Comparison of ENCODE assay signal across 9 cellular contexts in the genomic region with DNA sequence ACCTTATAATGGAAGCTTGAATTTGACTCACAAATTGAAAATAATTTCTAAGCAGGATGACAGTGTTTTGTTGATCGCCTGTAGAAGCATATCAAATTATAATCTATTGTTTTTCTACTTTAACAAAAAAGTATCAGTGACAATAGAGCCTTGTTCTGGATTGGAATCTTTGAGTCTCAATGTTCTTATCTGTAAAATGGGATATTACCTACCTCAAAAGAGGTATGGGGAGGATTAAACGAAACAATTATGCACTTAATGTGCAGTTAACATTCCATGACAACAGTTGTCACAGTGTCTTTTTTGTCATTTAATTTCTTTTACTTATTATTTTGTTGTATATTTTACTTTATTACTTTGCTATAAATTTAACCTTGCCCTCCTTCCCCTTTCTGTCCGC. TPM values are rescaled to one million over a fixed set of nuclear protein-coding genes. Genes with fewer than 3 reads are reported as not detected.
DNase-seq lines count a peak whose midpoint lies in the region; ATAC-seq and TF ChIP-seq lines count a peak whose summit lies in the region.
"Had no signal": no experiment of that assay in that cellular context is flagged by ENCODE, and none has a peak within 500 bp of the region (broad histone marks: within the 10 kb centered on the region; RNA-seq: fewer than 3 reads in every experiment).

No MANE protein-coding gene starts in this region.

- H3K4me3 ChIP-seq in BE2C (ENCODE audit: low read depth, low read length) (peak overlapping the region; percentile 98), Karpas-422 (ENCODE audit: low read length) (peak overlapping the region; percentile 95)

- H3K9me3 Mint-ChIP-seq in dendritic cell treated with granulocyte-macrophage colony-stimulating factor and Interleukin-4, amounts not matched to agents 40 ng/mL and 50 ng/mL, for 4 days = no peaks in the 10 kb centered on the region
- no peaks in the 10 kb centered on the region for H3K9me3 Mint-ChIP-seq in nephron

- TF ChIP-seq CTCF in BE2C (IDR thresholded peaks at IDR 0.05; ENCODE audit: low read depth, low read length) = no peak
- no peak for TF ChIP-seq CTCF in nephron (IDR thresholded peaks at IDR 0.05; ENCODE audit: unreplicated experiment in 3 of 3)

- H3K79me2 ChIP-seq in Karpas-422 (ENCODE audit: low read length) = peaks cover 67% of the 10 kb centered on the region

- intact Hi-C loops in dendritic cell treated with granulocyte-macrophage colony-stimulating factor and Interleukin-4, amounts not matched to agents 40 ng/mL and 50 ng/mL, for 4 days (cut with micrococcal nuclease) = loop anchor here (10.0 kb wide), 2 partner anchors 284 to 564 kb away; a partner anchor contains a TSS

- H3K27ac Mint-ChIP-seq in dendritic cell treated with granulocyte-macrophage colony-stimulating factor and Interleukin-4, amounts not matched to agents 40 ng/mL and 50 ng/mL, for 4 days = no peak overlapping the region
- H3K27ac Mint-ChIP-seq in nephron = peak overlapping the region in 1 of 3 experiments; percentile 68

- no peaks in the 10 kb centered on the region for H3K9me3 ChIP-seq in BE2C
- no peaks in the 10 kb centered on the region for H3K9me3 ChIP-seq in Karpas-422 (ENCODE audit: low read length)

- H4K20me1 ChIP-seq in Karpas-422 (ENCODE audit: insufficient read depth, low read depth, low read length) = peaks cover 10% of the 10 kb centered on the region; the same call in 1 of the 2 replicates

- H3K27me3 Mint-ChIP-seq in dendritic cell treated with granulocyte-macrophage colony-stimulating factor and Interleukin-4, amounts not matched to agents 40 ng/mL and 50 ng/mL, for 4 days = no peaks in the 10 kb centered on the region
- H3K27me3 Mint-ChIP-seq in nephron (ENCODE audit: low read depth) = no peaks in the 10 kb centered on the region

- DNase-seq in BE2C (no peak), Karpas-422 (no peak), SIG-M5 treated with dmso at 0.1 percent for 504 hours (lab: John Stamatoyannopoulos, UW; ENCODE audit: unreplicated experiment) (no peak), EL (no peak)
- DNase-seq: activated CD4-positive, alpha-beta T cell treated with anti-CD3 and anti-CD28 coated beads for 1 hour had no signal

- H3K9me2 ChIP-seq in Karpas-422 (replicated peaks; ENCODE audit: insufficient read depth, low read length) = no peaks in the 10 kb centered on the region

- H3K36me3 ChIP-seq in BE2C (peaks cover 37% of the 10 kb centered on the region), Karpas-422 (ENCODE audit: insufficient read depth, low read length) (peaks cover 43% of the 10 kb centered on the region; the same call in 1 of the 2 replicates)

- H3K27me3 ChIP-seq in BE2C = no peaks in the 10 kb centered on the region
- no peaks in the 10 kb centered on the region for H3K27me3 ChIP-seq in Karpas-422 (ENCODE audit: low read length)

- H3K4me3 Mint-ChIP-seq in dendritic cell treated with granulocyte-macrophage colony-stimulating factor and Interleukin-4, amounts not matched to agents 40 ng/mL and 50 ng/mL, for 4 days = peak overlapping the region; percentile 79
- peak overlapping the region; percentile 92 to 99 (median 96) for H3K4me3 Mint-ChIP-seq in nephron

- no peak for ATAC-seq in GM21825 (IDR thresholded peaks at IDR 0.05; ENCODE audit: unreplicated experiment)
- no peak for ATAC-seq in GM18870 (IDR thresholded peaks at IDR 0.05; ENCODE audit: unreplicated experiment)

- H3K4me1 Mint-ChIP-seq in dendritic cell treated with granulocyte-macrophage colony-stimulating factor and Interleukin-4, amounts not matched to agents 40 ng/mL and 50 ng/mL, for 4 days (ENCODE audit: low read depth) = peaks cover 20% of the 10 kb centered on the region
- H3K4me1 Mint-ChIP-seq in nephron = peaks cover 15% of the 10 kb centered on the region

- peaks cover 50% of the 10 kb centered on the region for H3K36me3 Mint-ChIP-seq in dendritic cell treated with granulocyte-macrophage colony-stimulating factor and Interleukin-4, amounts not matched to agents 40 ng/mL and 50 ng/mL, for 4 days (ENCODE audit: low read depth)
- H3K36me3 Mint-ChIP-seq in nephron (ENCODE audit: low read depth) = peaks cover 26% of the 10 kb centered on the region

- H3K27ac ChIP-seq in Karpas-422 (ENCODE audit: low read length) = no peak overlapping the region

- peak overlapping the region; percentile 99 for H3K4me2 ChIP-seq in Karpas-422 (ENCODE audit: low read depth, low read length, poor library complexity, severe bottlenecking)

- H3K9ac ChIP-seq in Karpas-422 (ENCODE audit: low read length) = peak overlapping the region; percentile 89

- H3K4me1 ChIP-seq in BE2C = peaks cover 3% of the 10 kb centered on the region; the same call in 1 of the 2 replicates
- H3K4me1 ChIP-seq in Karpas-422 (ENCODE audit: low read length) = peaks cover 47% of the 10 kb centered on the region

- no peak overlapping the region for H2AFZ ChIP-seq in Karpas-422 (ENCODE audit: low read length)

RNA-seq across cellular contexts. Expression of a gene that starts 1.1 kb away (rescaled TPM):
- polyA plus RNA-seq in BE2C (2012; ENCODE audit: insufficient read depth, insufficient read length, low read depth) = 289 TPM
- 291 and 784 TPM in 2 replicates for total RNA-seq in Karpas-422 (2014; rRNA removed; shearing (Covaris generic); ENCODE audit: low replicate concordance)
